Comparison of ENCODE assay signal across 8 cellular contexts in genomic region chr18:48408727-48409590, GRCh38. TPM values are rescaled to one million over a fixed set of nuclear protein-coding genes. Genes with fewer than 3 reads are reported as not detected.
DNase-seq lines count a peak whose midpoint lies in the region; ATAC-seq and TF ChIP-seq lines count a peak whose summit lies in the region.

ZBTB7C (minus strand) TSS chr18:48409383.

- H3K27me3 ChIP-seq in BJ (ENCODE audit: control insufficient read depth, insufficient read depth, low read length) (peaks cover 24% of the 10 kb centered on the region), body of pancreas (peaks cover 0 to 21% of the 10 kb centered on the region in 2 donors), skeletal muscle satellite cell (ENCODE audit: control insufficient read depth, insufficient read depth, low read length) (peaks cover 63% of the 10 kb centered on the region)

- TF ChIP-seq CTCF in BJ (IDR thresholded peaks at IDR 0.05; ENCODE audit: insufficient read depth, low read depth, low read length), result no peak
- TF ChIP-seq CTCF in body of pancreas (IDR thresholded peaks at IDR 0.05), result no peak

- peak within 1 kb of the TSS; percentile 99 for H3K4me2 ChIP-seq in skeletal muscle satellite cell (ENCODE audit: low read length)

- 0 to 1% methylated on average over 29 to 94 of the region's 136 CpGs for WGBS in body of pancreas, 2 donors

- peak within 1 kb of the TSS in 2 of 4 donors; percentile 22 to 29 for H3K27ac ChIP-seq in body of pancreas

- peak; percentile 45 for ATAC-seq in GM19324 (IDR thresholded peaks at IDR 0.05; ENCODE audit: low FRiP score, unreplicated experiment)
- peak; percentile 53 for ATAC-seq in body of pancreas

- H3K36me3 ChIP-seq in BJ (ENCODE audit: control insufficient read depth, insufficient read depth, low read length), result no peaks in the 10 kb centered on the region
- no peaks in the 10 kb centered on the region for H3K36me3 ChIP-seq in body of pancreas (replicated peaks in 1 of 2; ENCODE audit: insufficient read depth in 1 of 2, low read depth in 2 of 2)
- H3K36me3 ChIP-seq in skeletal muscle satellite cell (ENCODE audit: insufficient read depth, low read length), result no peaks in the 10 kb centered on the region

- H3K9ac ChIP-seq in skeletal muscle satellite cell (ENCODE audit: low read depth, low read length), result peak within 1 kb of the TSS; percentile 7

- TF ChIP-seq POLR2A in body of pancreas (IDR thresholded peaks at IDR 0.05), result no peak

- no peak for DNase-seq in BJ (ENCODE audit: low read depth)
- peak; percentile 14 for DNase-seq in NCI-H510A treated with DMSO at 0.1 percent for 48 hours (lab: John Stamatoyannopoulos, UW)
- peak in 3 of 4 donors; percentile 33 to 59 (median 33) for DNase-seq in body of pancreas
- peak; percentile 33 for DNase-seq in iPS-NIHi7 (ENCODE audit: extremely low spot score)
- no peak for DNase-seq in GM19240 (ENCODE audit: insufficient read length, low spot score)
- no peak for DNase-seq in Kasumi-1 (lab: John Stamatoyannopoulos, UW)

- intact Hi-C loops in body of pancreas (cut with DNase I), result no loop called here

- H3K9me3 ChIP-seq in body of pancreas, result no peaks in the 10 kb centered on the region
- no peaks in the 10 kb centered on the region for H3K9me3 ChIP-seq in skeletal muscle satellite cell (replicated peaks; ENCODE audit: low read length)

- CTCF ChIA-PET in BJ (lab: Yijun Ruan, JAX), result interaction anchor here (1.0 kb wide), 1 partner anchor 37 kb away, joined by 4 read pairs; no protein-coding TSS in a partner anchor

- H3K4me1 ChIP-seq in body of pancreas, result peaks cover 17% of the 10 kb centered on the region
- H3K4me1 ChIP-seq in skeletal muscle satellite cell (ENCODE audit: control insufficient read depth, insufficient read depth, low read length), result peaks cover 18% of the 10 kb centered on the region

- H3K4me3 ChIP-seq in BJ (ENCODE audit: low read depth, low read length) (peak within 1 kb of the TSS; percentile 53), body of pancreas (peak within 1 kb of the TSS; percentile 77 to 81), skeletal muscle satellite cell (ENCODE audit: low read length) (peak within 1 kb of the TSS; percentile 81)

- POLR2A ChIA-PET in BJ (lab: Charles Lee), result no interaction called here

RNA-seq across cellular contexts. Expression of gene ZBTB7C, which starts in this region (rescaled TPM):
- polyA plus RNA-seq in BJ (2011; rRNA removed), result not detected in 2 replicates
- not detected in 2 replicates for polyA minus RNA-seq in BJ (2011; rRNA and poly(A)+ RNA removed)
- 1 to 10 TPM; 1.3 to 2.3 TPM for total RNA-seq in body of pancreas
- total RNA-seq in skeletal muscle satellite cell (2012; rRNA removed), result 0.22 TPM in 1 of 2 replicates, not detected in the other

Comparison
In these comparisons a context has a peak if more than half of its experiments do, and no peak if none do; other contexts are left out.
1. DNase-seq: peak in NCI-H510A treated with DMSO at 0.1 percent for 48 hours (single experiment), body of pancreas (3 of 4) and iPS-NIHi7 (single experiment); none in BJ (single experiment), GM19240 (single experiment) and Kasumi-1 (0 of 2).
2. Peak in every context shown above with its lines, with median percentiles within 50 percentile points of each other: H3K4me3 ChIP-seq.